In genomic region chr22:38489142-38489541, GRCh38 we compare ENCODE assay signal across 15 cellular contexts. TPM values are rescaled to one million over a fixed set of nuclear protein-coding genes. Genes with fewer than 3 reads are reported as not detected.
DNase-seq lines count a peak whose midpoint lies in the region; ATAC-seq and TF ChIP-seq lines count a peak whose summit lies in the region.
"Had no signal": no experiment of that assay in that cellular context is flagged by ENCODE, and none has a peak within 500 bp of the region (broad histone marks: within the 10 kb centered on the region; RNA-seq: fewer than 3 reads in every experiment).

No MANE protein-coding gene starts in this region.

- H3K9me3 ChIP-seq in hepatocyte (ENCODE audit: low read depth) = no peaks in the 10 kb centered on the region
- H3K9me3 ChIP-seq: Peyer's patch had no signal

- H3K27ac ChIP-seq in hepatocyte = peak overlapping the region; percentile 56
- H3K27ac ChIP-seq: Peyer's patch had no signal

- H3K27ac Mint-ChIP-seq in natural killer cell = peak overlapping the region; percentile 33 to 83
- H3K27ac Mint-ChIP-seq in natural killer cell treated with Interleukin-12 subunit alpha and Interleukin-12 subunit beta and Interleukin-15 and Interleukin-18, amount 100 ng/mL, for 72 hours = peak overlapping the region in 1 of 2 donors; percentile 93
- no peak overlapping the region for H3K27ac Mint-ChIP-seq in endothelial cell (ENCODE audit: unreplicated experiment)
- H3K27ac Mint-ChIP-seq in activated CD4-positive, alpha-beta memory T cell treated with anti-CD3 and anti-CD28 coated beads, Interleukin-2, amount 10 ng/mL, durations not matched to agents 7 days and 5 days = no peak overlapping the region

- H2AFZ ChIP-seq in hepatocyte = no peak overlapping the region

- 98% methylated on average over 17 of the region's 17 CpGs for WGBS in hepatocyte (ENCODE audit: low lambda C conversion rate, missing lambda C conversion rate)

- H3K36me3 ChIP-seq in hepatocyte (replicated peaks; ENCODE audit: insufficient read depth, low read depth) = peaks cover 26% of the 10 kb centered on the region

- H3K4me2 ChIP-seq in hepatocyte = no peak overlapping the region

- no peak for DNase-seq in natural killer cell
- no peak for DNase-seq in natural killer cell treated with Interleukin-12 subunit alpha and Interleukin-12 subunit beta and Interleukin-15 and Interleukin-18, amount 100 ng/mL, for 72 hours (ENCODE audit: low spot score)
- DNase-seq in hepatocyte (ENCODE audit: low spot score) = no peak
- no peak for DNase-seq in endothelial cell (ENCODE audit: low spot score)
- DNase-seq in activated CD4-positive, alpha-beta T cell treated with anti-CD3 and anti-CD28 coated beads for 48 hours = no peak
- DNase-seq in activated CD4-positive, alpha-beta memory T cell treated with anti-CD3 and anti-CD28 coated beads, Interleukin-2, amount 10 ng/mL, durations not matched to agents 7 days and 5 days = no peak
- DNase-seq: NCI-H1436, NCI-H2029 treated with DMSO at 0.1 percent for 48 hours, NCI-H510A, NCI-H82, Right ventricle myocardium superior had no signal

- peaks cover 85% of the 10 kb centered on the region for H4K20me1 ChIP-seq in hepatocyte (ENCODE audit: insufficient read depth, poor library complexity, severe bottlenecking)

- H3K9me2 ChIP-seq in hepatocyte (replicated peaks; ENCODE audit: insufficient read depth) = no peaks in the 10 kb centered on the region

- H3K4me3 Mint-ChIP-seq in natural killer cell = no peak overlapping the region
- no peak overlapping the region for H3K4me3 Mint-ChIP-seq in natural killer cell treated with Interleukin-12 subunit alpha and Interleukin-12 subunit beta and Interleukin-15 and Interleukin-18, amount 100 ng/mL, for 72 hours
- H3K4me3 Mint-ChIP-seq in endothelial cell (ENCODE audit: unreplicated experiment) = no peak overlapping the region
- H3K4me3 Mint-ChIP-seq in activated CD4-positive, alpha-beta memory T cell treated with anti-CD3 and anti-CD28 coated beads, Interleukin-2, amount 10 ng/mL, durations not matched to agents 7 days and 5 days = no peak overlapping the region

- H3K4me1 ChIP-seq in hepatocyte (ENCODE audit: insufficient read depth) = no peaks in the 10 kb centered on the region

- H3K36me3 Mint-ChIP-seq in natural killer cell = peaks cover 18% of the 10 kb centered on the region
- peaks cover 47% of the 10 kb centered on the region for H3K36me3 Mint-ChIP-seq in natural killer cell treated with Interleukin-12 subunit alpha and Interleukin-12 subunit beta and Interleukin-15 and Interleukin-18, amount 100 ng/mL, for 72 hours
- peaks cover 52% of the 10 kb centered on the region for H3K36me3 Mint-ChIP-seq in endothelial cell (ENCODE audit: low read depth, unreplicated experiment)
- peaks cover 93% of the 10 kb centered on the region for H3K36me3 Mint-ChIP-seq in activated CD4-positive, alpha-beta memory T cell treated with anti-CD3 and anti-CD28 coated beads, Interleukin-2, amount 10 ng/mL, durations not matched to agents 7 days and 5 days (ENCODE audit: low read depth)

- no peak for ATAC-seq in natural killer cell
- no peak for ATAC-seq in natural killer cell treated with Interleukin-12 subunit alpha and Interleukin-12 subunit beta and Interleukin-15 and Interleukin-18, amount 100 ng/mL, for 72 hours

- no peaks in the 10 kb centered on the region for H3K9me3 Mint-ChIP-seq in natural killer cell
- H3K9me3 Mint-ChIP-seq in natural killer cell treated with Interleukin-12 subunit alpha and Interleukin-12 subunit beta and Interleukin-15 and Interleukin-18, amount 100 ng/mL, for 72 hours = no peaks in the 10 kb centered on the region
- no peaks in the 10 kb centered on the region for H3K9me3 Mint-ChIP-seq in endothelial cell (ENCODE audit: unreplicated experiment)
- H3K9me3 Mint-ChIP-seq in activated CD4-positive, alpha-beta memory T cell treated with anti-CD3 and anti-CD28 coated beads, Interleukin-2, amount 10 ng/mL, durations not matched to agents 7 days and 5 days = no peaks in the 10 kb centered on the region

- intact Hi-C loops in natural killer cell (cut with micrococcal nuclease) = no loop called here

- H3K79me2 ChIP-seq in hepatocyte = peaks cover 61% of the 10 kb centered on the region

- no peak for TF ChIP-seq CTCF in natural killer cell (IDR thresholded peaks at IDR 0.05)
- no peak for TF ChIP-seq CTCF in hepatocyte (IDR thresholded peaks at IDR 0.05; ENCODE audit: poor library complexity)
- TF ChIP-seq CTCF in endothelial cell (IDR thresholded peaks at IDR 0.05; ENCODE audit: unreplicated experiment) = no peak

- H3K4me3 ChIP-seq in hepatocyte = no peak overlapping the region
- H3K4me3 ChIP-seq: Peyer's patch had no signal

- H3K27me3 ChIP-seq in hepatocyte = no peaks in the 10 kb centered on the region
- H3K27me3 ChIP-seq: Peyer's patch had no signal

- H3K4me1 Mint-ChIP-seq in natural killer cell (peaks cover 22 to 33% of the 10 kb centered on the region in 2 donors), endothelial cell (ENCODE audit: unreplicated experiment) (peaks cover 7% of the 10 kb centered on the region)
- peaks cover 22 to 23% of the 10 kb centered on the region in 2 donors for H3K4me1 Mint-ChIP-seq in natural killer cell treated with Interleukin-12 subunit alpha and Interleukin-12 subunit beta and Interleukin-15 and Interleukin-18, amount 100 ng/mL, for 72 hours (ENCODE audit: low read depth in 2 of 2)
- H3K4me1 Mint-ChIP-seq in activated CD4-positive, alpha-beta memory T cell treated with anti-CD3 and anti-CD28 coated beads, Interleukin-2, amount 10 ng/mL, durations not matched to agents 7 days and 5 days = peaks cover 44% of the 10 kb centered on the region

- CTCF ChIA-PET in activated CD4-positive, alpha-beta memory T cell treated with anti-CD3 and anti-CD28 coated beads, Interleukin-2, amount 10 ng/mL, durations not matched to agents 7 days and 5 days (lab: Charles Lee) = no interaction called here

- no peaks in the 10 kb centered on the region for H3K27me3 Mint-ChIP-seq in natural killer cell (ENCODE audit: low read depth in 2 of 2)
- H3K27me3 Mint-ChIP-seq in natural killer cell treated with Interleukin-12 subunit alpha and Interleukin-12 subunit beta and Interleukin-15 and Interleukin-18, amount 100 ng/mL, for 72 hours = no peaks in the 10 kb centered on the region
- peaks cover 4% of the 10 kb centered on the region for H3K27me3 Mint-ChIP-seq in endothelial cell (ENCODE audit: unreplicated experiment)
- no peaks in the 10 kb centered on the region for H3K27me3 Mint-ChIP-seq in activated CD4-positive, alpha-beta memory T cell treated with anti-CD3 and anti-CD28 coated beads, Interleukin-2, amount 10 ng/mL, durations not matched to agents 7 days and 5 days

- POLR2A ChIA-PET in activated CD4-positive, alpha-beta memory T cell treated with anti-CD3 and anti-CD28 coated beads, Interleukin-2, amount 10 ng/mL, durations not matched to agents 7 days and 5 days (lab: Charles Lee) = interaction anchor here (1.1 to 4.9 kb wide), 6 partner anchors 9 to 27 kb away, joined by 3 to 31 read pairs (median 5); no protein-coding TSS in a partner anchor

TF ChIP-seq in PFSK-1, 5 proteins besides CTCF, POLR2A, EP300 and RAD21:
- TF ChIP-seq SIN3A (IDR thresholded peaks at IDR 0.05; ENCODE audit: borderline replicate concordance, insufficient read depth, low read length) (no peak), POLR2AphosphoS5 (IDR thresholded peaks at IDR 0.05; ENCODE audit: low read depth, low read length) (peak; percentile 4; the same call in 1 of the 2 replicates)

RNA-seq across cellular contexts. Expression of gene DDX17, which starts 17.0 kb away (rescaled TPM):
- total RNA-seq in natural killer cell = 100 to 1,000 TPM; 571 to 752 (median 578) TPM
- total RNA-seq in natural killer cell treated with Interleukin-12 subunit alpha and Interleukin-12 subunit beta and Interleukin-15 and Interleukin-18, amount 100 ng/mL, for 72 hours = 100 to 1,000 TPM; 368 to 422 TPM
- 98.4 TPM for polyA plus RNA-seq in PFSK-1 (2012; ENCODE audit: insufficient read length, low read depth)
- total RNA-seq in hepatocyte = 432 and 433 TPM in 2 replicates
- polyA plus RNA-seq in hepatocyte = 42.3 and 50.1 TPM in 2 replicates
- total RNA-seq in endothelial cell (ENCODE audit: unreplicated experiment) = 492 TPM
- total RNA-seq in activated CD4-positive, alpha-beta memory T cell treated with anti-CD3 and anti-CD28 coated beads, Interleukin-2, amount 10 ng/mL, durations not matched to agents 7 days and 5 days = 100 to 1,000 TPM; 511 to 521 TPM

RNA-seq across cellular contexts. Expression of gene KDELR3, which starts 21.2 kb away (rescaled TPM):
- total RNA-seq in natural killer cell (under 1 TPM in 1 of 3 donors, not detected in 2; 0.25 TPM), hepatocyte (92.4 and 98.9 TPM in 2 replicates), endothelial cell (ENCODE audit: unreplicated experiment) (3.7 TPM)
- under 1 TPM; 0.26 to 0.92 TPM for total RNA-seq in natural killer cell treated with Interleukin-12 subunit alpha and Interleukin-12 subunit beta and Interleukin-15 and Interleukin-18, amount 100 ng/mL, for 72 hours
- 25.7 TPM for polyA plus RNA-seq in PFSK-1 (2012; ENCODE audit: insufficient read length, low read depth)
- 169 and 171 TPM in 2 replicates for polyA plus RNA-seq in hepatocyte
- total RNA-seq in activated CD4-positive, alpha-beta memory T cell treated with anti-CD3 and anti-CD28 coated beads, Interleukin-2, amount 10 ng/mL, durations not matched to agents 7 days and 5 days = under 1 TPM; 0.75 to 0.88 TPM

RNA-seq across cellular contexts. Expression of gene KCNJ4, which starts 34.1 kb away (rescaled TPM):
- not detected for total RNA-seq in natural killer cell
- not detected for total RNA-seq in natural killer cell treated with Interleukin-12 subunit alpha and Interleukin-12 subunit beta and Interleukin-15 and Interleukin-18, amount 100 ng/mL, for 72 hours
- 2.4 TPM for polyA plus RNA-seq in PFSK-1 (2012; ENCODE audit: insufficient read length, low read depth)
- total RNA-seq in hepatocyte = 0.24 and 0.50 TPM in 2 replicates
- 0.08 and 0.30 TPM in 2 replicates for polyA plus RNA-seq in hepatocyte
- 0.21 TPM for total RNA-seq in endothelial cell (ENCODE audit: unreplicated experiment)
- total RNA-seq in activated CD4-positive, alpha-beta memory T cell treated with anti-CD3 and anti-CD28 coated beads, Interleukin-2, amount 10 ng/mL, durations not matched to agents 7 days and 5 days = not detected
- total RNA-seq: Peyer's patch had no signal
- polyA plus RNA-seq: AG04450, BJ had no signal

Comparison
In these comparisons a context has a peak if more than half of its experiments do, and no peak if none do; other contexts are left out.
1. H3K27ac Mint-ChIP-seq: peak in natural killer cell (2 of 2); none in endothelial cell (single experiment) and activated CD4-positive, alpha-beta memory T cell treated with anti-CD3 and anti-CD28 coated beads, Interleukin-2, amount 10 ng/mL, durations not matched to agents 7 days and 5 days (single experiment).
2. RNA of gene KDELR3, which starts 21.2 kb away (total RNA-seq): 92.4 to 98.9 TPM in hepatocyte; 3.7 TPM in endothelial cell (single experiment), 0.26 to 0.92 TPM in natural killer cell treated with Interleukin-12 subunit alpha and Interleukin-12 subunit beta and Interleukin-15 and Interleukin-18, amount 100 ng/mL, for 72 hours, 0.75 to 0.88 TPM in activated CD4-positive, alpha-beta memory T cell treated with anti-CD3 and anti-CD28 coated beads, Interleukin-2, amount 10 ng/mL, durations not matched to agents 7 days and 5 days and 0.25 TPM in natural killer cell; every median in the first group is over 10 times any median in the second.